10 cellular contexts compared by ENCODE assay signal in the genomic region with DNA sequence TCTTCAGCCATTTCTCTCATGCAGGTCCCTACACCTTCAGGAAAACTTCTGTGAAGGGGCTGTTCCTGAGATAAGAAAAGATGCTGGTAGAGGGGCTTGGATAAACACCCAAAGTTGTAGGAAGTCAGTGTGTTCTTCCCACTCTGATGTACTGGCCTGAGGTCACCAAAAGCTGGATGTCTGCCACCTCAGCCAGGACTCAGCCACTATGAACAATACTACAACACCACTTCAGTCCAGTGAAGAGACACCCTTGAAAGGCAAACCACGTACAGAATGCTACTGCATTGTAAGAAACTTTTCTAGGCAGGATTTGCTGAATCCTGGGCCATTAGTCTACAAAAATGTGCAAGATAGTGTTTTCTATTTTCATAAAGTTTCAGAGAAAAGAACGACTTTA. TPM values are rescaled to one million over a fixed set of nuclear protein-coding genes. Genes with fewer than 3 reads are reported as not detected.
DNase-seq lines count a peak whose midpoint lies in the region; ATAC-seq lines count a peak whose summit lies in the region.
"Had no signal": no experiment of that assay in that cellular context is flagged by ENCODE, and none has a peak within 500 bp of the region (broad histone marks: within the 10 kb centered on the region; RNA-seq: fewer than 3 reads in every experiment).

No MANE protein-coding gene starts in this region.

- peak overlapping the region; percentile 89; the same call in 1 of the 2 replicates for H3K9ac ChIP-seq in ES-I3 (ENCODE audit: low read depth, low read length)
- H3K9ac ChIP-seq: parathyroid adenoma had no signal

- no peaks in the 10 kb centered on the region for H3K9me3 Mint-ChIP-seq in stimulated activated naive B cell treated with anti-CD40 and anti-IgM and Interleukin-4, amounts not matched to agents 10 μg/mL and 1 μg/mL and 100 μg/mL, for 72 hours

- DNase-seq in SW480 (ENCODE audit: low spot score) (peak; percentile 12), foreskin melanocyte (peak; percentile 32), renal cortical epithelial cell (ENCODE audit: low read depth) (peak; percentile 65), SK-N-DZ (ENCODE audit: low spot score) (no peak)
- no peak for DNase-seq in stimulated activated naive B cell treated with anti-CD40 and anti-IgM and Interleukin-4, amounts not matched to agents 10 μg/mL and 1 μg/mL and 100 μg/mL, for 72 hours
- DNase-seq: transverse colon had no signal

- no peaks in the 10 kb centered on the region for H3K9me3 ChIP-seq in ES-I3 (ENCODE audit: control insufficient read depth, insufficient read depth, low read length)
- H3K9me3 ChIP-seq: transverse colon had no signal

- H3K27me3 Mint-ChIP-seq in stimulated activated naive B cell treated with anti-CD40 and anti-IgM and Interleukin-4, amounts not matched to agents 10 μg/mL and 1 μg/mL and 100 μg/mL, for 72 hours, result peaks cover 40 to 47% of the 10 kb centered on the region in 2 donors

- peaks cover 45% of the 10 kb centered on the region for H3K4me1 ChIP-seq in ES-I3 (ENCODE audit: insufficient read depth, low read length)
- H3K4me1 ChIP-seq: parathyroid adenoma had no signal

- ATAC-seq in HG03280 (IDR thresholded peaks at IDR 0.05; ENCODE audit: unreplicated experiment) (no peak), HG02884 (IDR thresholded peaks at IDR 0.05; ENCODE audit: unreplicated experiment) (no peak)
- no peak for ATAC-seq in stimulated activated naive B cell treated with anti-CD40 and anti-IgM and Interleukin-4, amounts not matched to agents 10 μg/mL and 1 μg/mL and 100 μg/mL, for 72 hours (replicated peaks)

- H3K27ac Mint-ChIP-seq in stimulated activated naive B cell treated with anti-CD40 and anti-IgM and Interleukin-4, amounts not matched to agents 10 μg/mL and 1 μg/mL and 100 μg/mL, for 72 hours, result no peak overlapping the region

- no peak overlapping the region for H3K4me3 Mint-ChIP-seq in stimulated activated naive B cell treated with anti-CD40 and anti-IgM and Interleukin-4, amounts not matched to agents 10 μg/mL and 1 μg/mL and 100 μg/mL, for 72 hours

- no peaks in the 10 kb centered on the region for H3K36me3 ChIP-seq in ES-I3 (ENCODE audit: insufficient read depth, low read length)
- H3K36me3 ChIP-seq: transverse colon had no signal

- peaks cover 5 to 14% of the 10 kb centered on the region in 2 donors for H3K4me1 Mint-ChIP-seq in stimulated activated naive B cell treated with anti-CD40 and anti-IgM and Interleukin-4, amounts not matched to agents 10 μg/mL and 1 μg/mL and 100 μg/mL, for 72 hours

- H3K36me3 Mint-ChIP-seq in stimulated activated naive B cell treated with anti-CD40 and anti-IgM and Interleukin-4, amounts not matched to agents 10 μg/mL and 1 μg/mL and 100 μg/mL, for 72 hours, result no peaks in the 10 kb centered on the region

RNA-seq across cellular contexts. Expression of a gene that starts 2.4 kb away (rescaled TPM):
- total RNA-seq in renal cortical epithelial cell, result 34.7 and 114 TPM in 2 replicates
- 0.41 and 0.59 TPM in 2 replicates for polyA plus RNA-seq in SK-N-DZ (2014; cell fraction: cytosol; rRNA removed)
- 0.15 and 0.37 TPM in 2 replicates for polyA plus RNA-seq in SK-N-DZ (2014; cell fraction: nucleus; rRNA removed)

RNA-seq across cellular contexts. Expression of a gene that starts 54.0 kb away (rescaled TPM):
- total RNA-seq in renal cortical epithelial cell, result 8.7 and 21.4 TPM in 2 replicates
- polyA plus RNA-seq in SK-N-DZ (2014; cell fraction: cytosol; rRNA removed), result 192 and 234 TPM in 2 replicates
- 233 and 264 TPM in 2 replicates for polyA plus RNA-seq in SK-N-DZ (2014; cell fraction: nucleus; rRNA removed)

Comparison
In these comparisons a context has a peak if more than half of its experiments do, and no peak if none do; other contexts are left out.
1. DNase-seq: peak in SW480 (single experiment), foreskin melanocyte (single experiment) and renal cortical epithelial cell (single experiment); none in SK-N-DZ (single experiment) and stimulated activated naive B cell treated with anti-CD40 and anti-IgM and Interleukin-4, amounts not matched to agents 10 μg/mL and 1 μg/mL and 100 μg/mL, for 72 hours (single experiment).